Comparison of ENCODE assay signal across 7 cellular contexts in genomic region chr7:52539414-52539813, GRCh38.
"Had no signal": no experiment of that assay in that cellular context is flagged by ENCODE, and none has a peak within 500 bp of the region (broad histone marks: within the 10 kb centered on the region; RNA-seq: fewer than 3 reads in every experiment).

No MANE protein-coding gene starts in this region.

- H3K9ac ChIP-seq: GM23248 had no signal

- ATAC-seq: K562 had no signal

- FAIRE-seq: HTR-8/SVneo, K562 had no signal

- H3K4me3 ChIP-seq: GM23248, K562 had no signal

- H3K27ac ChIP-seq: GM23248 had no signal

- H2AFZ ChIP-seq: GM23248 had no signal

- DNase-seq: GM23248, GOT3, H9, HCEC 1CT, KG1 had no signal
